ENCODE assay signal across 10 cellular contexts in the genomic region with DNA sequence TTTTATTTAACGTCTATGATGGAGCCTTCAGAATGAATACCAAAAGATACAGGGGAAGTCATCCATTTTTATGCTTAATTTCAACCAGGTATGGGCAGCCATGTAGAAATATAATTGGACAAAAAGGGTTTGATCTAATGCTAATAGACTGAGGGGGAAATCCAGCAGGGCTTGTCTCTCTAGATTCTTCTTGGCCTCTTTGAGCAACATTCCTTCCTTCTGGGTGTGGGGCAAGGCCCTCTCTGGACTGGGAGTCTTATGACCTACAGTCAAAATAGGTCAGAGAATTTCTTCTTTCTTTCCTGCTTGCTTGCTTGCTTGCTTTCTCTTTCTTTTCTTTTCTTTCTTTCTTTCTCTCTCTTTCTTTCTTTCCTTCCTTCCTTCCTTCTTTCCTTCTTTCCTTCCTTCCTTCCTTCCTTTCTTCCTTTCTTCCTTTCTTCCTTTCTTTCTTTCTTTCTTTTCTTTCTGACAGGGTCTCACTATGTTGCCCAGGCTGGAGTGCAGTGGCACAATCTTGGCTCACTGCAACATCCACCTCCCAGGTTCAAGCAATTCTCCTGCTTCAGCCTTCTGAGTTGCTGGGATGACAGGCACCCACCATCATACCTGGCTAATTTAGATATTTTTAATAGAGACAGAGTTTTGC. TPM values are rescaled to one million over a fixed set of nuclear protein-coding genes. Genes with fewer than 3 reads are reported as not detected.
DNase-seq lines count a peak whose midpoint lies in the region; ATAC-seq, FAIRE-seq and TF ChIP-seq lines count a peak whose summit lies in the region.
"Not testable (repeated sequence)": the region's sequence is repeated elsewhere in the genome, so short reads cannot be mapped to it uniquely, and the experiment has no call there.
"Had no signal": no experiment of that assay in that cellular context is flagged by ENCODE, and none has a peak within 500 bp of the region (broad histone marks: within the 10 kb centered on the region; RNA-seq: fewer than 3 reads in every experiment).

No MANE protein-coding gene starts in this region.

- H3K27ac ChIP-seq in PC-9 = peak overlapping the region; percentile 58
- not testable (repeated sequence) for H3K27ac ChIP-seq in kidney (ENCODE audit: low read depth in 2 of 2, low read length in 2 of 2)

- not testable (repeated sequence) for H3K36me3 ChIP-seq in PC-9 (ENCODE audit: low read depth); kidney (ENCODE audit: control insufficient read depth in 1 of 2, insufficient read depth in 2 of 2, low read length in 2 of 2)

- H3K27me3 ChIP-seq in PC-9 (ENCODE audit: insufficient read depth, low read depth) = not testable (repeated sequence)

- not testable (repeated sequence) for H3K36me3 Mint-ChIP-seq in activated T-cell treated with anti-CD3 and anti-CD28 coated beads, Interleukin-2, amount 50 U/mL, for 72 hours (ENCODE audit: insufficient read depth in 2 of 2); nephron progenitor cell (ENCODE audit: low read depth); type B pancreatic cell

- not testable (repeated sequence) for H3K9ac ChIP-seq in kidney (ENCODE audit: low read length in 2 of 2)

- H2AFZ ChIP-seq in PC-9 = not testable (repeated sequence)

- FAIRE-seq in kidney (lab: Jason Lieb, UNC) = not testable (repeated sequence)

- not testable (repeated sequence) for TF ChIP-seq CTCF in PC-9 (conservative IDR thresholded peaks at IDR 0.05); epithelial cell of esophagus (IDR thresholded peaks at IDR 0.05; ENCODE audit: insufficient read depth, low read depth, low read length, missing control alignments); kidney (IDR thresholded peaks at IDR 0.05; ENCODE audit: borderline replicate concordance, extremely low read depth, insufficient read depth); nephron progenitor cell (IDR thresholded peaks at IDR 0.05); type B pancreatic cell (conservative IDR thresholded peaks at IDR 0.05)

- H3K9me2 ChIP-seq in PC-9 (ENCODE audit: insufficient read depth) = not testable (repeated sequence)

- H3K4me2 ChIP-seq in PC-9 = peak overlapping the region; percentile 50

- peaks cover 25% of the 10 kb centered on the region for H3K4me1 ChIP-seq in PC-9 (replicated peaks; ENCODE audit: insufficient read depth)
- H3K4me1 ChIP-seq in kidney (ENCODE audit: control insufficient read depth in 1 of 2, insufficient read depth in 1 of 2, low read depth in 1 of 2, low read length in 2 of 2) = not testable (repeated sequence)

- peak; percentile 51 to 84 for DNase-seq in PC-9
- not testable (repeated sequence) for DNase-seq in activated T-cell treated with anti-CD3 and anti-CD28 coated beads, Interleukin-2, amount 50 U/mL, for 72 hours; nephron progenitor cell; type B pancreatic cell (ENCODE audit: extremely low spot score, unreplicated experiment)
- DNase-seq in epithelial cell of esophagus (ENCODE audit: low read depth) = peak; percentile 29
- peak; percentile 27 for DNase-seq in kidney
- DNase-seq in renal cortical epithelial cell (ENCODE audit: low read depth) = peak; percentile 12

- not testable (repeated sequence) for H3K9me3 ChIP-seq in PC-9 (ENCODE audit: insufficient read depth, low read depth); kidney (ENCODE audit: control insufficient read depth in 1 of 2, low read length in 2 of 2)

- not testable (repeated sequence) for H3K79me2 ChIP-seq in PC-9 (ENCODE audit: low read depth)

- not testable (repeated sequence) for H3K4me3 ChIP-seq in PC-9; epithelial cell of esophagus (ENCODE audit: low read length); kidney (ENCODE audit: low read length in 2 of 2)

- POLR2A ChIA-PET in PC-9 (lab: Charles Lee; ENCODE audit: unreplicated experiment) = not testable (repeated sequence)

- not testable (repeated sequence) for BruUV-seq in PC-9 (replicated peaks; lab: Mats Ljungman, UMichigan)

- H3K27ac Mint-ChIP-seq in activated T-cell treated with anti-CD3 and anti-CD28 coated beads, Interleukin-2, amount 50 U/mL, for 72 hours = peak overlapping the region; percentile 12
- peak overlapping the region; percentile 30 for H3K27ac Mint-ChIP-seq in nephron progenitor cell
- H3K27ac Mint-ChIP-seq in type B pancreatic cell = peak overlapping the region; percentile 95

- CTCF ChIA-PET in PC-9 (lab: Charles Lee) = not testable (repeated sequence)

- not testable (repeated sequence) for H3K9me3 Mint-ChIP-seq in activated T-cell treated with anti-CD3 and anti-CD28 coated beads, Interleukin-2, amount 50 U/mL, for 72 hours; nephron progenitor cell; type B pancreatic cell

- H3K4me1 Mint-ChIP-seq in activated T-cell treated with anti-CD3 and anti-CD28 coated beads, Interleukin-2, amount 50 U/mL, for 72 hours (ENCODE audit: low read depth) = peaks cover 67% of the 10 kb centered on the region
- H3K4me1 Mint-ChIP-seq in nephron progenitor cell (peaks cover 73% of the 10 kb centered on the region), type B pancreatic cell (ENCODE audit: unreplicated experiment) (peaks cover 24% of the 10 kb centered on the region)

- intact Hi-C loops in PC-9 (cut with micrococcal nuclease; ENCODE audit: unreplicated experiment); kidney (cut with DNase I): not testable (repeated sequence)

- not testable (repeated sequence) for H3F3A ChIP-seq in PC-9 (ENCODE audit: insufficient read depth, low read depth)

- H4K20me1 ChIP-seq in PC-9 (ENCODE audit: insufficient read depth) = not testable (repeated sequence)

- not testable (repeated sequence) for ATAC-seq in activated T-cell treated with anti-CD3 and anti-CD28 coated beads, Interleukin-2, amount 50 U/mL, for 72 hours (replicated peaks in 1 of 2)

- H3K27me3 Mint-ChIP-seq in activated T-cell treated with anti-CD3 and anti-CD28 coated beads, Interleukin-2, amount 50 U/mL, for 72 hours (ENCODE audit: low read depth) = peaks cover 57% of the 10 kb centered on the region
- H3K27me3 Mint-ChIP-seq in nephron progenitor cell (ENCODE audit: low read depth, poor library complexity) (peaks cover 25% of the 10 kb centered on the region), type B pancreatic cell (peaks cover 24% of the 10 kb centered on the region)

- not testable (repeated sequence) for H3K4me3 Mint-ChIP-seq in activated T-cell treated with anti-CD3 and anti-CD28 coated beads, Interleukin-2, amount 50 U/mL, for 72 hours; nephron progenitor cell
- peak overlapping the region; percentile 65 for H3K4me3 Mint-ChIP-seq in type B pancreatic cell

RNA-seq across cellular contexts. Expression of a gene that starts 11.6 kb away (rescaled TPM):
- total RNA-seq in PC-9 (2021) (not detected in 2 replicates), kidney (1.2 TPM), renal cortical epithelial cell (2.1 TPM in 1 of 2 replicates, not detected in the other), type B pancreatic cell (ENCODE audit: low replicate concordance) (0.67 and 1.6 TPM in 2 replicates)
- under 1 TPM in 1 of 2 donors, not detected in 1; 0.37 TPM for total RNA-seq in activated T-cell treated with anti-CD3 and anti-CD28 coated beads, Interleukin-2, amount 50 U/mL, for 72 hours
- polyA plus RNA-seq in kidney (ENCODE audit: insufficient read depth, low read depth, low replicate concordance) = not detected
- total RNA-seq: B cell; CD4-positive, alpha-beta memory T cell; GM23248 had no signal
- polyA plus RNA-seq: CD4-positive, alpha-beta memory T cell; GM23248 had no signal

RNA-seq across cellular contexts. Expression of a gene that starts 36.3 kb away (rescaled TPM):
- total RNA-seq in PC-9 (2021) (66.5 and 83.6 TPM in 2 replicates), kidney (2.7 TPM), renal cortical epithelial cell (0.15 and 4.0 TPM in 2 replicates), type B pancreatic cell (ENCODE audit: low replicate concordance) (6.7 and 7.1 TPM in 2 replicates)
- total RNA-seq in activated T-cell treated with anti-CD3 and anti-CD28 coated beads, Interleukin-2, amount 50 U/mL, for 72 hours = 10 to 100 TPM; 27.1 to 44.7 TPM
- polyA plus RNA-seq in kidney (ENCODE audit: insufficient read depth, low read depth, low replicate concordance) = 1.0 TPM

Comparison
In these comparisons a context has a peak if more than half of its experiments do, and no peak if none do; other contexts are left out.
1. H3K27ac Mint-ChIP-seq: peak in every context shown above with its lines; median percentile 95 in type B pancreatic cell; 30 in nephron progenitor cell; 12 in activated T-cell treated with anti-CD3 and anti-CD28 coated beads, Interleukin-2, amount 50 U/mL, for 72 hours.